In the genomic region with DNA sequence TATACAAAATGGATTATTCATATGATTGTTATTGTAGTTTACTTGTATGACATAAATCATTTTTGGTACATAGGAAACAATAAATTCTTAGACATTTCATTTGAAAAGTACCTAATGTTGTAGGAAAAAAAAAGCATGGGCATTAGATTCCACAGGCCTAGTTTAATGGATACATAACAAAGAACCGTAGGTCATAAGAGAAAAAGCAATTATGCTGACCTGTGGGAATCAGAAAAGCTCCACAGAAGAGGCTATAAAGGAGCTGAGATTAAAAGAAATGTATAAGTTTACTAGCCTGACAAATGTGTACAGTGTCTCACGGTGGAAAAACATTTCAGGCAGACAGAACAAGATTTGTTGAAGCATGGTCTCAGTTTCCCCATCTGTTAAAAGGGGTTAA, we compare ENCODE assay signal across 2 cellular contexts.
TF ChIP-seq lines count a peak whose summit lies in the region.

No MANE protein-coding gene starts in this region.

TF ChIP-seq in HEK293, 187 proteins besides CTCF, POLR2A, EP300 and RAD21:
- TF ChIP-seq, protein P1, sequence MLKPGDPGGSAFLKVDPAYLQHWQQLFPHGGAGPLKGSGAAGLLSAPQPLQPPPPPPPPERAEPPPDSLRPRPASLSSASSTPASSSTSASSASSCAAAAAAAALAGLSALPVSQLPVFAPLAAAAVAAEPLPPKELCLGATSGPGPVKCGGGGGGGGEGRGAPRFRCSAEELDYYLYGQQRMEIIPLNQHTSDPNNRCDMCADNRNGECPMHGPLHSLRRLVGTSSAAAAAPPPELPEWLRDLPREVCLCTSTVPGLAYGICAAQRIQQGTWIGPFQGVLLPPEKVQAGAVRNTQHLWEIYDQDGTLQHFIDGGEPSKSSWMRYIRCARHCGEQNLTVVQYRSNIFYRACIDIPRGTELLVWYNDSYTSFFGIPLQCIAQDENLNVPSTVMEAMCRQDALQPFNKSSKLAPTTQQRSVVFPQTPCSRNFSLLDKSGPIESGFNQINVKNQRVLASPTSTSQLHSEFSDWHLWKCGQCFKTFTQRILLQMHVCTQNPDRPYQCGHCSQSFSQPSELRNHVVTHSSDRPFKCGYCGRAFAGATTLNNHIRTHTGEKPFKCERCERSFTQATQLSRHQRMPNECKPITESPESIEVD (tag by site-specific recombination; IDR thresholded peaks at IDR 0.05) = peak; percentile 70; the same call in 1 of the 2 replicates
- no peak for TF ChIP-seq KLF10 (tag by site-specific recombination; IDR thresholded peaks at IDR 0.05)

TF ChIP-seq in endothelial cell of umbilical vein, 7 proteins besides CTCF, POLR2A, EP300 and RAD21:
- TF ChIP-seq MYC (IDR thresholded peaks at IDR 0.05; ENCODE audit: low read depth, low read length) = no peak
- no peak for TF ChIP-seq JUN (IDR thresholded peaks at IDR 0.05; ENCODE audit: borderline replicate concordance, insufficient read depth, insufficient read length, low read depth)
- TF ChIP-seq EZH2 (IDR thresholded peaks at IDR 0.05; ENCODE audit: borderline replicate concordance, low read depth, low read length, severe bottlenecking) = no peak
- no peak for TF ChIP-seq FOS (IDR thresholded peaks at IDR 0.05; ENCODE audit: borderline replicate concordance, insufficient read depth, low read length)
- TF ChIP-seq, protein P2, sequence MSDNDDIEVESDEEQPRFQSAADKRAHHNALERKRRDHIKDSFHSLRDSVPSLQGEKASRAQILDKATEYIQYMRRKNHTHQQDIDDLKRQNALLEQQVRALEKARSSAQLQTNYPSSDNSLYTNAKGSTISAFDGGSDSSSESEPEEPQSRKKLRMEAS (IDR thresholded peaks at IDR 0.05; ENCODE audit: insufficient read depth, insufficient read length) = no peak
- TF ChIP-seq POLR2AphosphoS5 (IDR thresholded peaks at IDR 0.05; ENCODE audit: insufficient read depth, low read depth, low read length) = no peak
- no peak for TF ChIP-seq GATA2 (IDR thresholded peaks at IDR 0.05; ENCODE audit: insufficient read depth, insufficient read length, low read depth, low read length)
